Comparison of ENCODE assay signal across 8 cellular contexts in genomic region chr21:43659136-43660000, GRCh38. TPM values are rescaled to one million over a fixed set of nuclear protein-coding genes. Genes with fewer than 3 reads are reported as not detected.
DNase-seq lines count a peak whose midpoint lies in the region; ATAC-seq and TF ChIP-seq lines count a peak whose summit lies in the region.

HSF2BP (minus strand) TSS chr21:43659488; CDS start chr21:43658096, 1,392 bp downstream.
RRP1B (plus strand) TSS chr21:43659560; CDS start chr21:43659665, 105 bp downstream.

- H3K4me3 Mint-ChIP-seq in HFFc6 (peak within 1 kb of the TSS; percentile 99), progenitor cell of endocrine pancreas (ENCODE audit: low read depth) (peak within 1 kb of the TSS; percentile 90), type B pancreatic cell (peak within 1 kb of the TSS; percentile 93)

- TF ChIP-seq CTCF in HFFc6 (IDR thresholded peaks at IDR 0.05) (no peak; the same call in 1 of the 2 replicates), progenitor cell of endocrine pancreas (IDR thresholded peaks at IDR 0.05; ENCODE audit: unreplicated experiment) (peak; percentile 4), type B pancreatic cell (conservative IDR thresholded peaks at IDR 0.05) (no peak)

- peak within 1 kb of the TSS; percentile 76 for H3K4me3 ChIP-seq in GM08714 (ENCODE audit: low read length)

- intact Hi-C loops in left ventricle myocardium superior (cut with micrococcal nuclease): no loop called here

- H3K27ac Mint-ChIP-seq in HFFc6 (peak within 1 kb of the TSS; percentile 89), progenitor cell of endocrine pancreas (peak within 1 kb of the TSS; percentile 96), type B pancreatic cell (peak within 1 kb of the TSS; percentile 85)

- ATAC-seq in left ventricle myocardium superior: peak; percentile 96

- no peaks in the 10 kb centered on the region for H3K9me3 Mint-ChIP-seq in HFFc6
- H3K9me3 Mint-ChIP-seq in progenitor cell of endocrine pancreas (ENCODE audit: low read depth): no peaks in the 10 kb centered on the region
- H3K9me3 Mint-ChIP-seq in type B pancreatic cell: no peaks in the 10 kb centered on the region

- DNase-seq in HFFc6: peak; percentile 65
- peak; percentile 56 for DNase-seq in NCI-H128 (lab: John Stamatoyannopoulos, UW; ENCODE audit: unreplicated experiment)
- peak; percentile 74 for DNase-seq in T follicular helper cell (ENCODE audit: low read depth)
- DNase-seq in amniotic epithelial cell (ENCODE audit: low read depth): peak; percentile 68
- peak; percentile 92 for DNase-seq in left ventricle myocardium superior
- DNase-seq in progenitor cell of endocrine pancreas (ENCODE audit: low spot score, unreplicated experiment): peak; percentile 74
- DNase-seq in type B pancreatic cell (ENCODE audit: extremely low spot score, unreplicated experiment): peak; percentile 88

- H3K36me3 Mint-ChIP-seq in HFFc6 (ENCODE audit: low read depth) (peaks cover 7% of the 10 kb centered on the region), progenitor cell of endocrine pancreas (ENCODE audit: insufficient read depth) (peaks cover 2% of the 10 kb centered on the region), type B pancreatic cell (peaks cover 6% of the 10 kb centered on the region)

- no peaks in the 10 kb centered on the region for H3K27me3 Mint-ChIP-seq in HFFc6 (ENCODE audit: insufficient read depth)
- H3K27me3 Mint-ChIP-seq in progenitor cell of endocrine pancreas: no peaks in the 10 kb centered on the region
- H3K27me3 Mint-ChIP-seq in type B pancreatic cell: no peaks in the 10 kb centered on the region

- H3K4me1 Mint-ChIP-seq in HFFc6 (ENCODE audit: low read depth) (peaks cover 35% of the 10 kb centered on the region), progenitor cell of endocrine pancreas (ENCODE audit: low read depth) (peaks cover 20% of the 10 kb centered on the region), type B pancreatic cell (ENCODE audit: unreplicated experiment) (peaks cover 25% of the 10 kb centered on the region)

RNA-seq across cellular contexts. Expression of gene HSF2BP, which starts in this region (rescaled TPM):
- total RNA-seq in HFFc6 (2021; fragmentation: NEBNext Ultra II Directional; extraction: Animal tissue kit (Norgen Biotek cat#: 25700)): under 1 TPM; 0.33 to 0.90 (median 0.59) TPM
- not detected for total RNA-seq in left ventricle myocardium superior
- total RNA-seq in progenitor cell of endocrine pancreas: 2.0 and 2.2 TPM in 2 replicates
- total RNA-seq in type B pancreatic cell (ENCODE audit: low replicate concordance): 1.1 and 1.3 TPM in 2 replicates

RNA-seq across cellular contexts. Expression of gene RRP1B, which starts in this region (rescaled TPM):
- 10 to 100 TPM; 26.9 to 34.4 (median 27.6) TPM for total RNA-seq in HFFc6 (2021; fragmentation: NEBNext Ultra II Directional; extraction: Animal tissue kit (Norgen Biotek cat#: 25700))
- 9.9 TPM for total RNA-seq in left ventricle myocardium superior
- 38.0 and 41.3 TPM in 2 replicates for total RNA-seq in progenitor cell of endocrine pancreas
- 27.7 and 43.3 TPM in 2 replicates for total RNA-seq in type B pancreatic cell (ENCODE audit: low replicate concordance)

Comparison
In these comparisons a context has a peak if more than half of its experiments do, and no peak if none do; other contexts are left out.
1. Peak in every context shown above with its lines: DNase-seq, ATAC-seq and H3K4me3 ChIP-seq.